ENCODE assay signal across 1 cellular context in the genomic region with DNA sequence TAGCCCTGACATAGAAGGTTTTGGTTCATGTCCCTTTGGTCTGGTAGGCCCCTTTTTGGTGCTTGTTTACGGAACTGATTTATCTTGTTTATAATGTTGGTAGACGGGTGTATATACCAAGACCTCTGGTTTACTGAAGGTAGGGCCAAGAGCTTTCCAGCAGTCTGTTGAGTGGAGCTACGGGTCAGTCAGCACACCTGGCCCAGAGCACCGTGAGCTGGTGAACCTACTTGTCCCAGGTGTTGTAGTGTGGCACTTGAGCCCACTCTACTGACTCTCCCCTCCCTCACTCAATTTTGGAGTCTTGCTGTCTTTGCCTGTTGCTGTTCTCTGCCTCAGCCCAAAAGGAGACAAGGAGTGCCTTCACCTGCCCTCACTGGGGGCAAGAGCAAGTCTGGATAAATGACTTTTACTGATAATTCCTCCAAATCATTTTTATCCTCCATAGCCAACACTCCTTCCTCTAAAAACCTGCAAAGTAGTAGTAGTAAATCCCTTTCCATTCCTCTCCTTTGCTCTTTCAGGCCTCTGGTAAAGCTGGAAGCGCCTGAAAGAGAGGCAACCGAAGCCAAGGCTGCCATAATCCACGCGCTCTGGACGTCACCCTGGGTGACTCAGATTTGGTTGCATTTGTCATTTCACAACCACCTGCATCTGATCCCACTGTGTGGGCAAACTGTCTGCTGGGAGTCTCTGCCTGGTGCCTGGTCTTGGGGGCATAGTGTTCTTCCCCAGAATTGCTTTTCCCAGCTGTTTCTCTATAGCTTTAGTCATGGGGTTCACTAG.
TF ChIP-seq lines count a peak whose summit lies in the region.

No MANE protein-coding gene starts in this region.

TF ChIP-seq in K562, 482 proteins besides CTCF, POLR2A, EP300 and RAD21 (continued from another document):
- TF ChIP-seq, protein P1, sequence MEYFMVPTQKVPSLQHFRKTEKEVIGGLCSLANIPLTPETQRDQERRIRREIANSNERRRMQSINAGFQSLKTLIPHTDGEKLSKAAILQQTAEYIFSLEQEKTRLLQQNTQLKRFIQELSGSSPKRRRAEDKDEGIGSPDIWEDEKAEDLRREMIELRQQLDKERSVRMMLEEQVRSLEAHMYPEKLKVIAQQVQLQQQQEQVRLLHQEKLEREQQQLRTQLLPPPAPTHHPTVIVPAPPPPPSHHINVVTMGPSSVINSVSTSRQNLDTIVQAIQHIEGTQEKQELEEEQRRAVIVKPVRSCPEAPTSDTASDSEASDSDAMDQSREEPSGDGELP (CRISPR knock-in tag; IDR thresholded peaks at IDR 0.05; ENCODE audit: borderline replicate concordance) = 0 out of 2 replicates have a peak, but pooled peaks have one; percentile 18
- TF ChIP-seq CREM (IDR thresholded peaks at IDR 0.05; ENCODE audit: low read depth) (peak; percentile 45; the same call in 1 of the 2 replicates), AFF4 (CRISPR knock-in tag; IDR thresholded peaks at IDR 0.05) (no peak), TAF7 (tag; IDR thresholded peaks at IDR 0.05) (no peak), JUND (IDR thresholded peaks at IDR 0.05; ENCODE audit: borderline replicate concordance, low read depth, low read length) (peak; percentile 61; the same call in 1 of the 2 replicates), JUND (tag; IDR thresholded peaks at IDR 0.05; ENCODE audit: borderline replicate concordance, low read depth, low read length) (peak; percentile 15; the same call in 1 of the 3 replicates), ZNF224 (CRISPR knock-in tag; IDR thresholded peaks at IDR 0.05) (no peak), CEBPG (CRISPR knock-in tag; IDR thresholded peaks at IDR 0.05) (peak; percentile 53), CEBPG (tag; conservative IDR thresholded peaks at IDR 0.05 in 1 of 2, IDR thresholded peaks at IDR 0.05 in 1 of 2) (no peak; a peak in 1 of 4 replicates), HNRNPH1 (optimal IDR thresholded peaks at IDR 0.05; ENCODE audit: low read depth, low read length) (no peak), SP1 (CRISPR knock-in tag; IDR thresholded peaks at IDR 0.05) (no peak), POLR3A (IDR thresholded peaks at IDR 0.05; ENCODE audit: borderline replicate concordance, extremely low read depth, insufficient read depth, insufficient read length) (no peak), ZBTB49 (CRISPR knock-in tag; IDR thresholded peaks at IDR 0.05; ENCODE audit: borderline replicate concordance) (no peak), NUFIP1 (IDR thresholded peaks at IDR 0.05; ENCODE audit: partially characterized antibody) (no peak), ZNF764 (CRISPR knock-in tag; IDR thresholded peaks at IDR 0.05; ENCODE audit: low read depth) (no peak), HMG20A (CRISPR knock-in tag; conservative IDR thresholded peaks at IDR 0.05) (no peak), JUN (IDR thresholded peaks at IDR 0.05; ENCODE audit: borderline replicate concordance, low read depth, low read length) (0 out of 2 replicates have a peak, but pooled peaks have one; percentile 49), JUN (CRISPR knock-in tag; IDR thresholded peaks at IDR 0.05; ENCODE audit: borderline replicate concordance) (no peak), DMBX1 (CRISPR knock-in tag; IDR thresholded peaks at IDR 0.05; ENCODE audit: borderline replicate concordance) (no peak), CBX1 (IDR thresholded peaks at IDR 0.05; ENCODE audit: low read depth) (no peak)
- TF ChIP-seq, protein P2, sequence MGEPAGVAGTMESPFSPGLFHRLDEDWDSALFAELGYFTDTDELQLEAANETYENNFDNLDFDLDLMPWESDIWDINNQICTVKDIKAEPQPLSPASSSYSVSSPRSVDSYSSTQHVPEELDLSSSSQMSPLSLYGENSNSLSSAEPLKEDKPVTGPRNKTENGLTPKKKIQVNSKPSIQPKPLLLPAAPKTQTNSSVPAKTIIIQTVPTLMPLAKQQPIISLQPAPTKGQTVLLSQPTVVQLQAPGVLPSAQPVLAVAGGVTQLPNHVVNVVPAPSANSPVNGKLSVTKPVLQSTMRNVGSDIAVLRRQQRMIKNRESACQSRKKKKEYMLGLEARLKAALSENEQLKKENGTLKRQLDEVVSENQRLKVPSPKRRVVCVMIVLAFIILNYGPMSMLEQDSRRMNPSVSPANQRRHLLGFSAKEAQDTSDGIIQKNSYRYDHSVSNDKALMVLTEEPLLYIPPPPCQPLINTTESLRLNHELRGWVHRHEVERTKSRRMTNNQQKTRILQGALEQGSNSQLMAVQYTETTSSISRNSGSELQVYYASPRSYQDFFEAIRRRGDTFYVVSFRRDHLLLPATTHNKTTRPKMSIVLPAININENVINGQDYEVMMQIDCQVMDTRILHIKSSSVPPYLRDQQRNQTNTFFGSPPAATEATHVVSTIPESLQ (CRISPR knock-in tag; IDR thresholded peaks at IDR 0.05) = no peak
- TF ChIP-seq, protein P3, sequence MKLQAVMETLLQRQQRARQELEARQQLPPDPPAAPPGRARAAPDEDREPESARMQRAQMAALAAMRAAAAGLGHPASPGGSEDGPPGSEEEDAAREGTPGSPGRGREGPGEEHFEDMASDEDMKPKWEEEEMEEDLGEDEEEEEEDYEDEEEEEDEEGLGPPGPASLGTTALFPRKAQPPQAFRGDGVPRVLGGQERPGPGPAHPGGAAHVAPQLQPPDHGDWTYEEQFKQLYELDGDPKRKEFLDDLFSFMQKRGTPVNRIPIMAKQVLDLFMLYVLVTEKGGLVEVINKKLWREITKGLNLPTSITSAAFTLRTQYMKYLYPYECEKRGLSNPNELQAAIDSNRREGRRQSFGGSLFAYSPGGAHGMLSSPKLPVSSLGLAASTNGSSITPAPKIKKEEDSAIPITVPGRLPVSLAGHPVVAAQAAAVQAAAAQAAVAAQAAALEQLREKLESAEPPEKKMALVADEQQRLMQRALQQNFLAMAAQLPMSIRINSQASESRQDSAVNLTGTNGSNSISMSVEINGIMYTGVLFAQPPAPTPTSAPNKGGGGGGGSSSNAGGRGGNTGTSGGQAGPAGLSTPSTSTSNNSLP (IDR thresholded peaks at IDR 0.05; ENCODE audit: borderline replicate concordance, low read depth, low read length) = no peak
